In the genomic region with DNA sequence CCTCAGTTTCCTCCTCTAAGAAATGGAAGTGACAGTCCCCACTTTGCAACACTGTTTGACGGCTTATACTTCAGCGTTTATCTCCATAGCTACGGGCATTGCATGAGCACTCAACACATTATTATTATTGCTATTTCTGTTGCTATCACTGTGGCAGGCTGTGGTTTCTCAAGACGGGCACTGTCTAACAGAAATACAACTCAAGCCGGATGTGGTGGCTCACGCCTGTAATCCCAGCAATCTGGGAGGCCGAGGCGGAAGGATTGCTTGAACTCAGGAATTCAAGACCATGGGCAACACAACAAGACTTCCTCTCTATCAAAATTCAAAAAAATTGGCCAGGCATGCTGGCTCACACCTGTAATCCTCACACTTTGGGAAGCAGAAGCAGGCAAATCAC, we compare ENCODE assay signal across 12 cellular contexts. TPM values are rescaled to one million over a fixed set of nuclear protein-coding genes. Genes with fewer than 3 reads are reported as not detected.
DNase-seq lines count a peak whose midpoint lies in the region; ATAC-seq and TF ChIP-seq lines count a peak whose summit lies in the region.
"Had no signal": no experiment of that assay in that cellular context is flagged by ENCODE, and none has a peak within 500 bp of the region (broad histone marks: within the 10 kb centered on the region; RNA-seq: fewer than 3 reads in every experiment).

No MANE protein-coding gene starts in this region.

- peak overlapping the region; percentile 9 for H3K27ac ChIP-seq in OCI-LY7 (ENCODE audit: low read depth, low read length, poor library complexity, severe bottlenecking)
- no peak overlapping the region for H3K27ac ChIP-seq in brain microvascular endothelial cell
- peak overlapping the region in 4 of 8 donors; percentile 8 to 85 (median 38) for H3K27ac ChIP-seq in spleen
- H3K27ac ChIP-seq: KMS-11, SJSA1 had no signal

- H3K4me3 ChIP-seq in OCI-LY7 (ENCODE audit: low read depth, low read length, poor library complexity, severe bottlenecking) (no peak overlapping the region), brain microvascular endothelial cell (ENCODE audit: low read depth, low read length) (no peak overlapping the region), spleen (no peak overlapping the region)
- H3K4me3 ChIP-seq: SJSA1 had no signal

- H3K27me3 ChIP-seq in brain microvascular endothelial cell (replicated peaks) (no peaks in the 10 kb centered on the region), spleen (replicated peaks in 1 of 7) (no peaks in the 10 kb centered on the region)
- H3K27me3 ChIP-seq: SJSA1 had no signal

- no peak for ATAC-seq in HG02885 (IDR thresholded peaks at IDR 0.05; ENCODE audit: poor library complexity, unreplicated experiment)
- ATAC-seq in GM18867 (IDR thresholded peaks at IDR 0.05; ENCODE audit: unreplicated experiment), result no peak
- no peak for ATAC-seq in GM19463 (IDR thresholded peaks at IDR 0.05; ENCODE audit: unreplicated experiment)

- H3K4me2 ChIP-seq in OCI-LY7 (ENCODE audit: low read length), result no peak overlapping the region
- H3K4me2 ChIP-seq: KMS-11 had no signal

- 39 to 79% (median 53%) methylated on average over 8 of the region's 8 CpGs for WGBS in spleen, 5 donors

- peak; percentile 66 for DNase-seq in activated effector memory CD4-positive, alpha-beta T cell treated with anti-CD3 and anti-CD28 coated beads, Interleukin-2, amount 50 U/mL, for 16 hours
- no peak for DNase-seq in activated effector memory CD4-positive, alpha-beta T cell treated with Interleukin-2 at 50 U/mL for 16 hours
- DNase-seq in OCI-LY7 (ENCODE audit: low spot score) (no peak), brain microvascular endothelial cell (peak; percentile 48), spleen (peak; percentile 76)
- DNase-seq: NCI-H2171 treated with DMSO at 0.1 percent for 48 hours; stimulated activated CD4-positive, alpha-beta T cell treated with anti-CD3 and anti-CD28 coated beads, Interleukin-12 subunit alpha, Interleukin-12 subunit beta, amount 100 ng/mL, for 4 hours had no signal

- peak overlapping the region; percentile 55; the same call in 1 of the 2 replicates for H2AFZ ChIP-seq in OCI-LY7 (ENCODE audit: low read length)

- H4K20me1 ChIP-seq in OCI-LY7 (ENCODE audit: insufficient read depth, low read length), result no peaks in the 10 kb centered on the region

- no peaks in the 10 kb centered on the region for H3K9me3 ChIP-seq in OCI-LY7 (ENCODE audit: low read length)
- H3K9me3 ChIP-seq in spleen, result no peaks in the 10 kb centered on the region
- H3K9me3 ChIP-seq: SJSA1 had no signal

- BruUV-seq in OCI-LY7 (replicated peaks; lab: Mats Ljungman, UMichigan), result no TSS peak

- H3K36me3 ChIP-seq in OCI-LY7 (ENCODE audit: insufficient read depth, low read length), result no peaks in the 10 kb centered on the region
- H3K36me3 ChIP-seq in brain microvascular endothelial cell (replicated peaks), result no peaks in the 10 kb centered on the region
- no peaks in the 10 kb centered on the region for H3K36me3 ChIP-seq in spleen
- H3K36me3 ChIP-seq: SJSA1 had no signal

- H3K79me2 ChIP-seq in OCI-LY7 (ENCODE audit: insufficient read depth, low read depth, low read length), result no peaks in the 10 kb centered on the region

- CTCF ChIA-PET in OCI-LY7 (lab: Charles Lee; ENCODE audit: unreplicated experiment), result no interaction called here

- no peak for TF ChIP-seq POLR2A in spleen (IDR thresholded peaks at IDR 0.05)

- POLR2A ChIA-PET in OCI-LY7 (lab: Charles Lee), result no interaction called here

- TF ChIP-seq CTCF in OCI-LY7 (conservative IDR thresholded peaks at IDR 0.05; ENCODE audit: low read length) (no peak), brain microvascular endothelial cell (IDR thresholded peaks at IDR 0.05; ENCODE audit: low read depth, low read length, missing control alignments) (no peak), spleen (IDR thresholded peaks at IDR 0.05 in 8 of 11, conservative IDR thresholded peaks at IDR 0.05 in 3 of 11) (no peak)

- intact Hi-C loops in OCI-LY7 (cut with micrococcal nuclease; ENCODE audit: unreplicated experiment), result no loop called here
- intact Hi-C loops in spleen (cut with DNase I; ENCODE audit: low total_unique reads), result no loop called here

- no peaks in the 10 kb centered on the region for H3K9me2 ChIP-seq in OCI-LY7 (ENCODE audit: insufficient read depth, low read length)

- peaks cover 45% of the 10 kb centered on the region for H3K4me1 ChIP-seq in OCI-LY7 (ENCODE audit: insufficient read depth, low read length, poor library complexity, severe bottlenecking)
- H3K4me1 ChIP-seq in spleen, result peaks cover 17 to 67% (median 52%) of the 10 kb centered on the region in 6 donors

- in situ Hi-C loops in brain microvascular endothelial cell (cut with HindIII; ENCODE audit: low pct_ligation_motif_present, low sequenced_read_pairs), result no loop called here

RNA-seq across cellular contexts. Expression of a gene that starts 4.9 kb away (rescaled TPM):
- 3.7 and 5.0 TPM in 2 replicates for total RNA-seq in OCI-LY7 (2014; rRNA removed; shearing (Covaris generic))
- total RNA-seq in OCI-LY7 (2022) (10.8 and 13.4 TPM in 2 replicates), spleen (10 to 100 TPM in 3 of 7 donors, 1 to 10 TPM in 4; 6.2 to 14.8 (median 9.4) TPM)
- polyA plus RNA-seq in spleen, result 1 to 10 TPM; 1.5 to 4.7 (median 1.7) TPM

RNA-seq across cellular contexts. Expression of a gene that starts 16.1 kb away (rescaled TPM):
- total RNA-seq in OCI-LY7 (2014; rRNA removed; shearing (Covaris generic)), result 162 and 177 TPM in 2 replicates
- total RNA-seq in OCI-LY7 (2022) (80.3 and 90.1 TPM in 2 replicates), spleen (100 to 1,000 TPM in 2 of 7 donors, 10 to 100 TPM in 5; 39.6 to 190 (median 55.5) TPM)
- 100 to 1,000 TPM; 137 to 183 (median 164) TPM for polyA plus RNA-seq in spleen

RNA-seq across cellular contexts. Expression of a gene that starts 26.0 kb away (rescaled TPM):
- 27.3 and 33.4 TPM in 2 replicates for total RNA-seq in OCI-LY7 (2014; rRNA removed; shearing (Covaris generic))
- total RNA-seq in OCI-LY7 (2022), result 23.4 and 27.1 TPM in 2 replicates
- total RNA-seq in spleen, result 10 to 100 TPM; 31.2 to 64.6 (median 36.6) TPM
- polyA plus RNA-seq in spleen, result 10 to 100 TPM; 21.2 to 25.1 (median 21.7) TPM

Comparison
In these comparisons a context has a peak if more than half of its experiments do, and no peak if none do; other contexts are left out.
1. DNase-seq: peak in activated effector memory CD4-positive, alpha-beta T cell treated with anti-CD3 and anti-CD28 coated beads, Interleukin-2, amount 50 U/mL, for 16 hours (single experiment), brain microvascular endothelial cell (single experiment) and spleen (single experiment); none in activated effector memory CD4-positive, alpha-beta T cell treated with Interleukin-2 at 50 U/mL for 16 hours (single experiment) and OCI-LY7 (single experiment).